ENCODE assay signal across 10 cellular contexts in genomic region chr4:7806080-7806630, GRCh38.
A peak's percentile ranks its signal among the peaks of the same experiment; 100 is the strongest.
DNase-seq lines count a peak whose midpoint lies in the region; ATAC-seq and TF ChIP-seq lines count a peak whose summit lies in the region.
"Had no signal": no experiment of that assay in that cellular context is flagged by ENCODE, and none has a peak within 500 bp of the region (broad histone marks: within the 10 kb centered on the region; RNA-seq: fewer than 3 reads in every experiment).

No MANE protein-coding gene starts in this region.

- H3K36me3 Mint-ChIP-seq in endodermal cell (ENCODE audit: low read depth) = peaks cover 32% of the 10 kb centered on the region

- peak in 3 of 4 donors; percentile 16 to 25 (median 22) for ATAC-seq in right lobe of liver
- ATAC-seq in HG02610 (IDR thresholded peaks at IDR 0.05; ENCODE audit: unreplicated experiment) = no peak
- no peak for ATAC-seq in activated CD4-positive, CD25-positive, alpha-beta regulatory T cell treated with anti-CD3 and anti-CD28 coated beads, Interleukin-2, amount 50 U/mL, for 24 hours

- TF ChIP-seq CTCF in endodermal cell (conservative IDR thresholded peaks at IDR 0.05) (no peak), right lobe of liver (IDR thresholded peaks at IDR 0.05) (no peak)

- H3K4me3 ChIP-seq in endodermal cell (ENCODE audit: low read length) (no peak overlapping the region), right lobe of liver (no peak overlapping the region), skeletal muscle satellite cell (ENCODE audit: low read length) (peak overlapping the region; percentile 46)

- H3K27me3 ChIP-seq in endodermal cell (ENCODE audit: control insufficient read depth, insufficient read depth, low read length, poor library complexity, severe bottlenecking) (no peaks in the 10 kb centered on the region), right lobe of liver (no peaks in the 10 kb centered on the region), skeletal muscle satellite cell (ENCODE audit: control insufficient read depth, insufficient read depth, low read length) (no peaks in the 10 kb centered on the region)

- peaks cover 15% of the 10 kb centered on the region for H3K4me1 Mint-ChIP-seq in endodermal cell

- peak overlapping the region; percentile 84 for H3K27ac ChIP-seq in endodermal cell (ENCODE audit: low read depth, low read length)
- H3K27ac ChIP-seq in right lobe of liver = peak overlapping the region in 1 of 3 donors; percentile 13

- H3K9me3 Mint-ChIP-seq in endodermal cell = no peaks in the 10 kb centered on the region

- H3K4me1 ChIP-seq in endodermal cell (ENCODE audit: control insufficient read depth, insufficient read depth, low read length) (peaks cover 7% of the 10 kb centered on the region), right lobe of liver (peaks cover 0 to 12% (median 4%) of the 10 kb centered on the region in 4 donors), skeletal muscle satellite cell (ENCODE audit: control insufficient read depth, insufficient read depth, low read length) (peaks cover 62% of the 10 kb centered on the region)

- DNase-seq in NCI-H460 (ENCODE audit: extremely low read depth, low read depth) (peak; percentile 82), endodermal cell (peak; percentile 60), right lobe of liver (no peak), SHP77 (lab: John Stamatoyannopoulos, UW) (no peak), HUDEP-2 (lab: John Stamatoyannopoulos, UW; ENCODE audit: unreplicated experiment in 76 of 76) (no peak)
- DNase-seq: activated CD8-positive, alpha-beta memory T cell treated with anti-CD3 and anti-CD28 coated beads for 24 hours; stimulated activated CD4-positive, alpha-beta T cell treated with anti-CD3 and anti-CD28 coated beads, Interleukin-15, amount 100 ng/mL, for 24 hours had no signal

- H3K4me2 ChIP-seq in skeletal muscle satellite cell (ENCODE audit: low read length) = peak overlapping the region; percentile 73

- H3K4me3 Mint-ChIP-seq in endodermal cell = no peak overlapping the region

- intact Hi-C loops in right lobe of liver (cut with DNase I) = no loop called here

- H3K36me3 ChIP-seq in endodermal cell (ENCODE audit: control insufficient read depth, insufficient read depth, low read length) (peaks cover 28% of the 10 kb centered on the region), right lobe of liver (no peaks in the 10 kb centered on the region), skeletal muscle satellite cell (ENCODE audit: insufficient read depth, low read length) (peaks cover 46% of the 10 kb centered on the region)

- H3K9ac ChIP-seq in endodermal cell (ENCODE audit: extremely low read depth, low read length, poor library complexity, severe bottlenecking) (no peak overlapping the region), skeletal muscle satellite cell (ENCODE audit: low read depth, low read length) (peak overlapping the region; percentile 82)

- 77 to 83% methylated on average over 13 to 15 of the region's 15 CpGs for WGBS in endodermal cell (ENCODE audit: insufficient coverage in 1 of 2, insufficient read length in 1 of 2), 2 experiments
- WGBS in right lobe of liver (ENCODE audit: insufficient coverage, low coverage, low lambda C conversion rate, missing lambda C conversion rate) = 57% methylated on average over 4 of the region's 15 CpGs

- H3K9me3 ChIP-seq in endodermal cell (ENCODE audit: control insufficient read depth, low read length) (no peaks in the 10 kb centered on the region), right lobe of liver (no peaks in the 10 kb centered on the region), skeletal muscle satellite cell (replicated peaks; ENCODE audit: low read length) (peaks cover 12% of the 10 kb centered on the region)

- H3K27me3 Mint-ChIP-seq in endodermal cell (ENCODE audit: insufficient read depth) = no peaks in the 10 kb centered on the region

- H3K27ac Mint-ChIP-seq in endodermal cell = peak overlapping the region; percentile 64

- TF ChIP-seq POLR2A in right lobe of liver (IDR thresholded peaks at IDR 0.05) = no peak

Comparison
In these comparisons a context has a peak if more than half of its experiments do, and no peak if none do; other contexts are left out.
1. DNase-seq: peak in NCI-H460 (single experiment) and endodermal cell (single experiment); none in right lobe of liver (0 of 3), SHP77 (0 of 2) and HUDEP-2 (0 of 76).
2. ATAC-seq: peak in right lobe of liver (3 of 4); none in HG02610 (single experiment) and activated CD4-positive, CD25-positive, alpha-beta regulatory T cell treated with anti-CD3 and anti-CD28 coated beads, Interleukin-2, amount 50 U/mL, for 24 hours (0 of 2).